Comparison of ENCODE assay signal across 1 cellular context in the genomic region with DNA sequence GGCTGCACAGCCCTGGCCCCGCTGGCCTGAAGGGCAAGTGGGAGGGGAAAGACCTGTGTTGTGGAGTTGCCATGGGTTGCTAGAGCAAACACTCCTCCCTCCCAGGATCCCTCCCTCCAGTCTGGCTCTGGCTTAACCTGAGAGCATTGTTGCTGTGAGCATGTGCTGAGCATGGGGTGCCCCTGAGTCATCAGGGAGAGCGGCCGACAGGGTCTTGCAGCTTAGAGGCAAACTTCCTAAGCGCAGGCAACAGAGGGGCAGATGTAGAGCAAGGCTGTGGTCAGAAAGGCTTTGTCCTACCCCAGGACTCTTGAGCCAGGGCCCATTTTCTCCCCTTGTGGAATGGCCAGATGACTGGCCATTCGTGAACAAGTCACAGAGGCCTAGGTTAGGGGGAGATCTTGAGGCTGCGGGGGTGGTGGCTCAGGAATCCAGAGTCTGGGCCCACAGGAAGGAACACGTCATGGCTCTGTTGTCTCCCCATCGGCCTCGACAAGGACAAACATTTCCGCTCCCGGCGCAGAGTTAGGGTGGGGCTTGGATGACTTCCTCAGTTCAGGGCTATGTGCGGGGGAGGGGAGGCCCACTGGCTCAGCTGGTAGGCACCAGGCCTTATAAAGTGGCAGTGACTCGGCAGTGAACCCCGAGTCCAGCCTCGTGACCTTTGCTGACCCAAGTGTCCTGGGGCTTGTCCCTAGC.
TF ChIP-seq lines count a peak whose summit lies in the region.

No MANE protein-coding gene starts in this region.

TF ChIP-seq in A549, 52 proteins besides CTCF, POLR2A, EP300 and RAD21 (continued from another document):
- TF ChIP-seq, protein P1, sequence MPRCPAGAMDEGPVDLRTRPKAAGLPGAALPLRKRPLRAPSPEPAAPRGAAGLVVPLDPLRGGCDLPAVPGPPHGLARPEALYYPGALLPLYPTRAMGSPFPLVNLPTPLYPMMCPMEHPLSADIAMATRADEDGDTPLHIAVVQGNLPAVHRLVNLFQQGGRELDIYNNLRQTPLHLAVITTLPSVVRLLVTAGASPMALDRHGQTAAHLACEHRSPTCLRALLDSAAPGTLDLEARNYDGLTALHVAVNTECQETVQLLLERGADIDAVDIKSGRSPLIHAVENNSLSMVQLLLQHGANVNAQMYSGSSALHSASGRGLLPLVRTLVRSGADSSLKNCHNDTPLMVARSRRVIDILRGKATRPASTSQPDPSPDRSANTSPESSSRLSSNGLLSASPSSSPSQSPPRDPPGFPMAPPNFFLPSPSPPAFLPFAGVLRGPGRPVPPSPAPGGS (IDR thresholded peaks at IDR 0.05): no peak
- TF ChIP-seq, protein P2, sequence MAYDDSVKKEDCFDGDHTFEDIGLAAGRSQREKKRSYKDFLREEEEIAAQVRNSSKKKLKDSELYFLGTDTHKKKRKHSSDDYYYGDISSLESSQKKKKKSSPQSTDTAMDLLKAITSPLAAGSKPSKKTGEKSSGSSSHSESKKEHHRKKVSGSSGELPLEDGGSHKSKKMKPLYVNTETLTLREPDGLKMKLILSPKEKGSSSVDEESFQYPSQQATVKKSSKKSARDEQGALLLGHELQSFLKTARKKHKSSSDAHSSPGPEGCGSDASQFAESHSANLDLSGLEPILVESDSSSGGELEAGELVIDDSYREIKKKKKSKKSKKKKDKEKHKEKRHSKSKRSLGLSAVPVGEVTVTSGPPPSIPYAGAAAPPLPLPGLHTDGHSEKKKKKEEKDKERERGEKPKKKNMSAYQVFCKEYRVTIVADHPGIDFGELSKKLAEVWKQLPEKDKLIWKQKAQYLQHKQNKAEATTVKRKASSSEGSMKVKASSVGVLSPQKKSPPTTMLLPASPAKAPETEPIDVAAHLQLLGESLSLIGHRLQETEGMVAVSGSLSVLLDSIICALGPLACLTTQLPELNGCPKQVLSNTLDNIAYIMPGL (CRISPR knock-in tag; IDR thresholded peaks at IDR 0.05; ENCODE audit: borderline replicate concordance): no peak
- TF ChIP-seq CEBPB (IDR thresholded peaks at IDR 0.05): peak in 1 of 2 experiments; percentile 3; a peak in 1 of 4 replicates
- TF ChIP-seq RCOR1 (IDR thresholded peaks at IDR 0.05; ENCODE audit: low read depth, low read length): no peak
- TF ChIP-seq, protein P3, sequence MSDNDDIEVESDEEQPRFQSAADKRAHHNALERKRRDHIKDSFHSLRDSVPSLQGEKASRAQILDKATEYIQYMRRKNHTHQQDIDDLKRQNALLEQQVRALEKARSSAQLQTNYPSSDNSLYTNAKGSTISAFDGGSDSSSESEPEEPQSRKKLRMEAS (IDR thresholded peaks at IDR 0.05): peak; percentile 97
- TF ChIP-seq, protein P4, sequence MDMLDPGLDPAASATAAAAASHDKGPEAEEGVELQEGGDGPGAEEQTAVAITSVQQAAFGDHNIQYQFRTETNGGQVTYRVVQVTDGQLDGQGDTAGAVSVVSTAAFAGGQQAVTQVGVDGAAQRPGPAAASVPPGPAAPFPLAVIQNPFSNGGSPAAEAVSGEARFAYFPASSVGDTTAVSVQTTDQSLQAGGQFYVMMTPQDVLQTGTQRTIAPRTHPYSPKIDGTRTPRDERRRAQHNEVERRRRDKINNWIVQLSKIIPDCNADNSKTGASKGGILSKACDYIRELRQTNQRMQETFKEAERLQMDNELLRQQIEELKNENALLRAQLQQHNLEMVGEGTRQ (IDR thresholded peaks at IDR 0.05): no peak
- TF ChIP-seq NR3C1 (IDR thresholded peaks at IDR 0.05): no peak
- TF ChIP-seq, protein P5, sequence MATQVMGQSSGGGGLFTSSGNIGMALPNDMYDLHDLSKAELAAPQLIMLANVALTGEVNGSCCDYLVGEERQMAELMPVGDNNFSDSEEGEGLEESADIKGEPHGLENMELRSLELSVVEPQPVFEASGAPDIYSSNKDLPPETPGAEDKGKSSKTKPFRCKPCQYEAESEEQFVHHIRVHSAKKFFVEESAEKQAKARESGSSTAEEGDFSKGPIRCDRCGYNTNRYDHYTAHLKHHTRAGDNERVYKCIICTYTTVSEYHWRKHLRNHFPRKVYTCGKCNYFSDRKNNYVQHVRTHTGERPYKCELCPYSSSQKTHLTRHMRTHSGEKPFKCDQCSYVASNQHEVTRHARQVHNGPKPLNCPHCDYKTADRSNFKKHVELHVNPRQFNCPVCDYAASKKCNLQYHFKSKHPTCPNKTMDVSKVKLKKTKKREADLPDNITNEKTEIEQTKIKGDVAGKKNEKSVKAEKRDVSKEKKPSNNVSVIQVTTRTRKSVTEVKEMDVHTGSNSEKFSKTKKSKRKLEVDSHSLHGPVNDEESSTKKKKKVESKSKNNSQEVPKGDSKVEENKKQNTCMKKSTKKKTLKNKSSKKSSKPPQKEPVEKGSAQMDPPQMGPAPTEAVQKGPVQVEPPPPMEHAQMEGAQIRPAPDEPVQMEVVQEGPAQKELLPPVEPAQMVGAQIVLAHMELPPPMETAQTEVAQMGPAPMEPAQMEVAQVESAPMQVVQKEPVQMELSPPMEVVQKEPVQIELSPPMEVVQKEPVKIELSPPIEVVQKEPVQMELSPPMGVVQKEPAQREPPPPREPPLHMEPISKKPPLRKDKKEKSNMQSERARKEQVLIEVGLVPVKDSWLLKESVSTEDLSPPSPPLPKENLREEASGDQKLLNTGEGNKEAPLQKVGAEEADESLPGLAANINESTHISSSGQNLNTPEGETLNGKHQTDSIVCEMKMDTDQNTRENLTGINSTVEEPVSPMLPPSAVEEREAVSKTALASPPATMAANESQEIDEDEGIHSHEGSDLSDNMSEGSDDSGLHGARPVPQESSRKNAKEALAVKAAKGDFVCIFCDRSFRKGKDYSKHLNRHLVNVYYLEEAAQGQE (IDR thresholded peaks at IDR 0.05): no peak
- TF ChIP-seq ZSCAN20 (CRISPR knock-in tag; IDR thresholded peaks at IDR 0.05): 0 out of 2 replicates have a peak, but pooled peaks have one; percentile 68
- TF ChIP-seq ZC3H11A (IDR thresholded peaks at IDR 0.05): no peak
- TF ChIP-seq FOSL2 (IDR thresholded peaks at IDR 0.05): peak; percentile 32; the same call in 1 of the 2 replicates
- peak; percentile 86 for TF ChIP-seq FOSL2 (CRISPR knock-in tag; IDR thresholded peaks at IDR 0.05)
- peak; percentile 55 for TF ChIP-seq JUNB (IDR thresholded peaks at IDR 0.05)
- TF ChIP-seq CBX2 (IDR thresholded peaks at IDR 0.05; ENCODE audit: borderline replicate concordance, low read depth): no peak
- no peak for TF ChIP-seq NPAS2 (CRISPR knock-in tag; IDR thresholded peaks at IDR 0.05; ENCODE audit: borderline replicate concordance)
- no peak for TF ChIP-seq RNF2 (IDR thresholded peaks at IDR 0.05; ENCODE audit: borderline replicate concordance, low read depth)
- no peak for TF ChIP-seq MAZ (IDR thresholded peaks at IDR 0.05; ENCODE audit: borderline replicate concordance, low read depth, low read length)
- TF ChIP-seq BHLHE40 (IDR thresholded peaks at IDR 0.05; ENCODE audit: low read depth, low read length): no peak
- 0 out of 2 replicates have a peak, but pooled peaks have one; percentile 6 for TF ChIP-seq HOXA7 (CRISPR knock-in tag; IDR thresholded peaks at IDR 0.05)
- TF ChIP-seq HOXB13 (CRISPR knock-in tag; IDR thresholded peaks at IDR 0.05; ENCODE audit: low read depth): peak; percentile 82
- TF ChIP-seq HDAC2 (IDR thresholded peaks at IDR 0.05): no peak
- TF ChIP-seq KDM1A (IDR thresholded peaks at IDR 0.05; ENCODE audit: low read depth): no peak
- TF ChIP-seq, protein P6, sequence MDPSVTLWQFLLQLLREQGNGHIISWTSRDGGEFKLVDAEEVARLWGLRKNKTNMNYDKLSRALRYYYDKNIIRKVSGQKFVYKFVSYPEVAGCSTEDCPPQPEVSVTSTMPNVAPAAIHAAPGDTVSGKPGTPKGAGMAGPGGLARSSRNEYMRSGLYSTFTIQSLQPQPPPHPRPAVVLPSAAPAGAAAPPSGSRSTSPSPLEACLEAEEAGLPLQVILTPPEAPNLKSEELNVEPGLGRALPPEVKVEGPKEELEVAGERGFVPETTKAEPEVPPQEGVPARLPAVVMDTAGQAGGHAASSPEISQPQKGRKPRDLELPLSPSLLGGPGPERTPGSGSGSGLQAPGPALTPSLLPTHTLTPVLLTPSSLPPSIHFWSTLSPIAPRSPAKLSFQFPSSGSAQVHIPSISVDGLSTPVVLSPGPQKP (IDR thresholded peaks at IDR 0.05; ENCODE audit: low read depth, low read length): no peak
- TF ChIP-seq ZNF302 (CRISPR knock-in tag; IDR thresholded peaks at IDR 0.05): peak; percentile 89
- peak; percentile 31; the same call in 1 of the 2 replicates for TF ChIP-seq NFE2L2 (conservative IDR thresholded peaks at IDR 0.05; ENCODE audit: low read length)
- peak; percentile 72; the same call in 1 of the 2 replicates for TF ChIP-seq EHF (CRISPR knock-in tag; IDR thresholded peaks at IDR 0.05)
- no peak for TF ChIP-seq EHMT2 (IDR thresholded peaks at IDR 0.05; ENCODE audit: low read depth)
- TF ChIP-seq ESRRA (IDR thresholded peaks at IDR 0.05; ENCODE audit: borderline replicate concordance, low read length): peak; percentile 72; the same call in 1 of the 2 replicates
- no peak for TF ChIP-seq TFCP2L1 (CRISPR knock-in tag; IDR thresholded peaks at IDR 0.05)
- TF ChIP-seq HOXB5 (CRISPR knock-in tag; IDR thresholded peaks at IDR 0.05): peak; percentile 59; the same call in 1 of the 2 replicates
- peak; percentile 94 for TF ChIP-seq RFX5 (IDR thresholded peaks at IDR 0.05)
- TF ChIP-seq ZFP36 (IDR thresholded peaks at IDR 0.05; ENCODE audit: borderline replicate concordance, partially characterized antibody): no peak
- TF ChIP-seq RARB (CRISPR knock-in tag; IDR thresholded peaks at IDR 0.05): 0 out of 2 replicates have a peak, but pooled peaks have one; percentile 13
- TF ChIP-seq, protein P7, sequence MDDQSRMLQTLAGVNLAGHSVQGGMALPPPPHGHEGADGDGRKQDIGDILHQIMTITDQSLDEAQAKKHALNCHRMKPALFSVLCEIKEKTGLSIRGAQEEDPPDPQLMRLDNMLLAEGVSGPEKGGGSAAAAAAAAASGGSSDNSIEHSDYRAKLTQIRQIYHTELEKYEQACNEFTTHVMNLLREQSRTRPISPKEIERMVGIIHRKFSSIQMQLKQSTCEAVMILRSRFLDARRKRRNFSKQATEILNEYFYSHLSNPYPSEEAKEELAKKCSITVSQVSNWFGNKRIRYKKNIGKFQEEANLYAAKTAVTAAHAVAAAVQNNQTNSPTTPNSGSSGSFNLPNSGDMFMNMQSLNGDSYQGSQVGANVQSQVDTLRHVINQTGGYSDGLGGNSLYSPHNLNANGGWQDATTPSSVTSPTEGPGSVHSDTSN (IDR thresholded peaks at IDR 0.05): peak; percentile 74
- TF ChIP-seq, protein P8, sequence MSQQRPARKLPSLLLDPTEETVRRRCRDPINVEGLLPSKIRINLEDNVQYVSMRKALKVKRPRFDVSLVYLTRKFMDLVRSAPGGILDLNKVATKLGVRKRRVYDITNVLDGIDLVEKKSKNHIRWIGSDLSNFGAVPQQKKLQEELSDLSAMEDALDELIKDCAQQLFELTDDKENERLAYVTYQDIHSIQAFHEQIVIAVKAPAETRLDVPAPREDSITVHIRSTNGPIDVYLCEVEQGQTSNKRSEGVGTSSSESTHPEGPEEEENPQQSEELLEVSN (IDR thresholded peaks at IDR 0.05; ENCODE audit: borderline replicate concordance, low read depth): peak; percentile 88
- peak; percentile 74 to 81; a peak in 4 of 5 replicates for TF ChIP-seq JUN (IDR thresholded peaks at IDR 0.05)
- TF ChIP-seq PHF8 (IDR thresholded peaks at IDR 0.05; ENCODE audit: borderline replicate concordance, low read depth): no peak
- no peak for TF ChIP-seq SMC3 (IDR thresholded peaks at IDR 0.05)
- peak; percentile 54; the same call in 1 of the 2 replicates for TF ChIP-seq MYC (IDR thresholded peaks at IDR 0.05; ENCODE audit: borderline replicate concordance, low read length)
- no peak for TF ChIP-seq POLR2AphosphoS2 (conservative IDR thresholded peaks at IDR 0.05; ENCODE audit: low read length)
- peak; percentile 47; the same call in 1 of the 2 replicates for TF ChIP-seq TP53 (CRISPR knock-in tag; IDR thresholded peaks at IDR 0.05)
- TF ChIP-seq KDM5A (IDR thresholded peaks at IDR 0.05): no peak
- peak; percentile 81; the same call in 1 of the 2 replicates for TF ChIP-seq FOSB (CRISPR knock-in tag; IDR thresholded peaks at IDR 0.05)
- TF ChIP-seq GATA3 (IDR thresholded peaks at IDR 0.05; ENCODE audit: borderline replicate concordance): peak; percentile 40; the same call in 1 of the 2 replicates
- TF ChIP-seq SREBF2 (IDR thresholded peaks at IDR 0.05): no peak
- no peak for TF ChIP-seq CHD2 (IDR thresholded peaks at IDR 0.05; ENCODE audit: low read length, partially characterized antibody)
- TF ChIP-seq, protein P9, sequence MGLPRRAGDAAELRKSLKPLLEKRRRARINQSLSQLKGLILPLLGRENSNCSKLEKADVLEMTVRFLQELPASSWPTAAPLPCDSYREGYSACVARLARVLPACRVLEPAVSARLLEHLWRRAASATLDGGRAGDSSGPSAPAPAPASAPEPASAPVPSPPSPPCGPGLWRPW (IDR thresholded peaks at IDR 0.05): no peak
- no peak for TF ChIP-seq FOXS1 (CRISPR knock-in tag; IDR thresholded peaks at IDR 0.05)
